Comparison of ENCODE assay signal across 22 cellular contexts in genomic region chr4:8280158-8280875, GRCh38. TPM values are rescaled to one million over a fixed set of nuclear protein-coding genes. Genes with fewer than 3 reads are reported as not detected.
"Had no signal": no experiment of that assay in that cellular context is flagged by ENCODE, and none has a peak within 500 bp of the region (broad histone marks: within the 10 kb centered on the region; RNA-seq: fewer than 3 reads in every experiment).

No MANE protein-coding gene starts in this region.

- H3K27ac ChIP-seq: epithelial cell of prostate, gastrocnemius medialis had no signal

- H3K4me3 Mint-ChIP-seq: activated CD8-positive, alpha-beta memory T cell treated with anti-CD3 and anti-CD28 coated beads, Interleukin-2, amount 10 ng/mL, durations not matched to agents 7 days and 5 days; activated naive CD8-positive, alpha-beta T cell; activated T-cell treated with anti-CD3 and anti-CD28 coated beads, Interleukin-2, amount 50 U/mL, for 24 hours; immature natural killer cell; natural killer cell; stimulated activated memory B cell treated with anti-CD40 and anti-IgM and Interleukin-4, amounts not matched to agents 10 μg/mL and 1 μg/mL and 100 μg/mL, for 72 hours had no signal

- H3K36me3 Mint-ChIP-seq: activated CD8-positive, alpha-beta memory T cell treated with anti-CD3 and anti-CD28 coated beads, Interleukin-2, amount 10 ng/mL, durations not matched to agents 7 days and 5 days; activated naive CD8-positive, alpha-beta T cell; immature natural killer cell; natural killer cell; stimulated activated memory B cell treated with anti-CD40 and anti-IgM and Interleukin-4, amounts not matched to agents 10 μg/mL and 1 μg/mL and 100 μg/mL, for 72 hours had no signal

- H3K9me3 Mint-ChIP-seq: activated T-cell treated with anti-CD3 and anti-CD28 coated beads, Interleukin-2, amount 50 U/mL, for 24 hours; immature natural killer cell; natural killer cell; stimulated activated memory B cell treated with anti-CD40 and anti-IgM and Interleukin-4, amounts not matched to agents 10 μg/mL and 1 μg/mL and 100 μg/mL, for 72 hours had no signal

- H3K4me1 Mint-ChIP-seq: activated CD8-positive, alpha-beta memory T cell treated with anti-CD3 and anti-CD28 coated beads, Interleukin-2, amount 10 ng/mL, durations not matched to agents 7 days and 5 days; stimulated activated memory B cell treated with anti-CD40 and anti-IgM and Interleukin-4, amounts not matched to agents 10 μg/mL and 1 μg/mL and 100 μg/mL, for 72 hours had no signal

- H3K27me3 Mint-ChIP-seq: activated CD8-positive, alpha-beta memory T cell treated with anti-CD3 and anti-CD28 coated beads, Interleukin-2, amount 10 ng/mL, durations not matched to agents 7 days and 5 days; activated naive CD8-positive, alpha-beta T cell had no signal

- H3K9me3 ChIP-seq: gastrocnemius medialis, transverse colon had no signal

- ATAC-seq: activated CD8-positive, alpha-beta memory T cell treated with anti-CD3 and anti-CD28 coated beads, Interleukin-2, amount 10 ng/mL, durations not matched to agents 7 days and 5 days; gastrocnemius medialis; left colon; natural killer cell; stimulated activated memory B cell treated with anti-CD40 and anti-IgM and Interleukin-4, amounts not matched to agents 10 μg/mL and 1 μg/mL and 100 μg/mL, for 72 hours had no signal

- FAIRE-seq: bronchial epithelial cell, small intestine had no signal

- DNase-seq: activated CD4-positive, alpha-beta T cell treated with anti-CD3 and anti-CD28 coated beads, Interleukin-2, amount 50 U/mL, for 48 hours; activated CD4-positive, CD25-positive, alpha-beta regulatory T cell treated with anti-CD3 and anti-CD28 coated beads, Interleukin-2, amount 50 U/mL, for 72 hours; activated CD8-positive, alpha-beta memory T cell treated with anti-CD3 and anti-CD28 coated beads, Interleukin-2, amount 10 ng/mL, durations not matched to agents 7 days and 5 days; activated effector memory CD4-positive, alpha-beta T cell treated with anti-CD3 and anti-CD28 coated beads, Interleukin-2, amount 50 U/mL, for 16 hours; activated T-cell treated with anti-CD3 and anti-CD28 coated beads, Interleukin-2, amount 50 U/mL, for 24 hours; cortex of kidney; effector memory CD4-positive, alpha-beta T cell; gastrocnemius medialis; hypothalamus; immature natural killer cell; left colon; mammary epithelial cell; natural killer cell; small intestine; substantia nigra; T-helper 9 cell; transverse colon had no signal

- H3K36me3 ChIP-seq: gastrocnemius medialis, transverse colon had no signal

- H3K27me3 ChIP-seq: gastrocnemius medialis, transverse colon had no signal

- H3K27ac Mint-ChIP-seq: activated CD8-positive, alpha-beta memory T cell treated with anti-CD3 and anti-CD28 coated beads, Interleukin-2, amount 10 ng/mL, durations not matched to agents 7 days and 5 days; activated naive CD8-positive, alpha-beta T cell; activated T-cell treated with anti-CD3 and anti-CD28 coated beads, Interleukin-2, amount 50 U/mL, for 24 hours; stimulated activated memory B cell treated with anti-CD40 and anti-IgM and Interleukin-4, amounts not matched to agents 10 μg/mL and 1 μg/mL and 100 μg/mL, for 72 hours had no signal

- H3K4me3 ChIP-seq: gastrocnemius medialis, transverse colon had no signal

RNA-seq across cellular contexts. Expression of gene HTRA3, which starts 10.8 kb away (rescaled TPM):
- total RNA-seq: activated CD8-positive, alpha-beta memory T cell treated with anti-CD3 and anti-CD28 coated beads, Interleukin-2, amount 10 ng/mL, durations not matched to agents 7 days and 5 days; natural killer cell; SK-MEL-5 had no signal
- polyA plus RNA-seq: immature natural killer cell, mammary epithelial cell had no signal
